ENCODE assay signal across 28 cellular contexts in genomic region chr7:121167971-121168370, GRCh38.
DNase-seq lines count a peak whose midpoint lies in the region; ATAC-seq, FAIRE-seq and TF ChIP-seq lines count a peak whose summit lies in the region.
"Had no signal": no experiment of that assay in that cellular context is flagged by ENCODE, and none has a peak within 500 bp of the region (broad histone marks: within the 10 kb centered on the region; RNA-seq: fewer than 3 reads in every experiment).

No MANE protein-coding gene starts in this region.

- H3K9me3 Mint-ChIP-seq in astrocyte (ENCODE audit: unreplicated experiment), result no peaks in the 10 kb centered on the region
- no peaks in the 10 kb centered on the region for H3K9me3 Mint-ChIP-seq in activated CD8-positive, alpha-beta memory T cell treated with anti-CD3 and anti-CD28 coated beads, Interleukin-2, amount 10 ng/mL, durations not matched to agents 7 days and 5 days (ENCODE audit: low read depth)
- H3K9me3 Mint-ChIP-seq: activated T-helper 2 cell treated with anti-CD3 and anti-CD28 coated beads, Interferon-gamma antibody, Interleukin-2, Interleukin-4, amounts not matched to agents 10 μg/mL and 5 μg/mL and 100 μg/mL, durations not matched to agents 14 hours and 24 hours and 36 hours; naive thymus-derived CD8-positive, alpha-beta T cell had no signal

- H3K4me3 Mint-ChIP-seq in astrocyte (ENCODE audit: unreplicated experiment), result no peak overlapping the region
- H3K4me3 Mint-ChIP-seq in activated CD8-positive, alpha-beta memory T cell treated with anti-CD3 and anti-CD28 coated beads, Interleukin-2, amount 10 ng/mL, durations not matched to agents 7 days and 5 days, result no peak overlapping the region
- H3K4me3 Mint-ChIP-seq: activated CD8-positive, alpha-beta T cell treated with anti-CD3 and anti-CD28 coated beads, Interleukin-2, amount 10 ng/mL, durations not matched to agents 7 days and 5 days; naive thymus-derived CD8-positive, alpha-beta T cell had no signal

- TF ChIP-seq CTCF in astrocyte (IDR thresholded peaks at IDR 0.05; ENCODE audit: insufficient read depth, low read depth, low read length) (no peak), fibroblast of the aortic adventitia (IDR thresholded peaks at IDR 0.05; ENCODE audit: insufficient read depth, low read length) (no peak)

- H3K27me3 ChIP-seq in astrocyte (ENCODE audit: insufficient read depth, low read length) (no peaks in the 10 kb centered on the region), H7 (ENCODE audit: control insufficient read depth, insufficient read depth, low read length) (no peaks in the 10 kb centered on the region)
- H3K27me3 ChIP-seq: breast epithelium, colonic mucosa, hepatocyte, tibial artery had no signal

- H3K79me2 ChIP-seq in astrocyte (ENCODE audit: insufficient read depth, low read length), result no peaks in the 10 kb centered on the region
- H3K79me2 ChIP-seq: hepatocyte had no signal

- no peak for FAIRE-seq in astrocyte (lab: Jason Lieb, UNC)
- FAIRE-seq: GM19239 had no signal

- H4K20me1 ChIP-seq in astrocyte (ENCODE audit: insufficient read depth, low read length), result no peaks in the 10 kb centered on the region

- H3K36me3 ChIP-seq in astrocyte (ENCODE audit: insufficient read depth, low read length), result no peaks in the 10 kb centered on the region
- no peaks in the 10 kb centered on the region for H3K36me3 ChIP-seq in H7 (replicated peaks; ENCODE audit: control insufficient read depth, insufficient read depth, low read length)
- H3K36me3 ChIP-seq: breast epithelium, colonic mucosa, tibial artery had no signal

- H3K4me2 ChIP-seq in astrocyte (ENCODE audit: low read length), result no peak overlapping the region
- H3K4me2 ChIP-seq: hepatocyte, KMS-11 had no signal

- ATAC-seq in activated CD8-positive, alpha-beta memory T cell treated with anti-CD3 and anti-CD28 coated beads, Interleukin-2, amount 10 ng/mL, durations not matched to agents 7 days and 5 days, result no peak
- ATAC-seq: activated CD8-positive, alpha-beta T cell treated with anti-CD3 and anti-CD28 coated beads, Interleukin-2, amount 10 ng/mL, durations not matched to agents 7 days and 5 days; left cardiac atrium; naive thymus-derived CD8-positive, alpha-beta T cell had no signal

- CTCF ChIA-PET in activated CD8-positive, alpha-beta memory T cell treated with anti-CD3 and anti-CD28 coated beads, Interleukin-2, amount 10 ng/mL, durations not matched to agents 7 days and 5 days (lab: Charles Lee), result no interaction called here

- H3K4me1 ChIP-seq in astrocyte (ENCODE audit: insufficient read depth, low read length), result no peaks in the 10 kb centered on the region
- H3K4me1 ChIP-seq: breast epithelium, colonic mucosa had no signal

- H3K9ac ChIP-seq in astrocyte (ENCODE audit: low read length), result no peak overlapping the region
- H3K9ac ChIP-seq: KMS-11 had no signal

- no peak overlapping the region for H3K27ac ChIP-seq in astrocyte (ENCODE audit: low read depth, low read length)
- H3K27ac ChIP-seq: breast epithelium, colonic mucosa, hepatocyte, KMS-11, tibial artery had no signal

- no peaks in the 10 kb centered on the region for H3K36me3 Mint-ChIP-seq in astrocyte (ENCODE audit: low read depth, unreplicated experiment)
- no peaks in the 10 kb centered on the region for H3K36me3 Mint-ChIP-seq in activated CD8-positive, alpha-beta memory T cell treated with anti-CD3 and anti-CD28 coated beads, Interleukin-2, amount 10 ng/mL, durations not matched to agents 7 days and 5 days
- H3K36me3 Mint-ChIP-seq: naive thymus-derived CD8-positive, alpha-beta T cell had no signal

- H3K4me3 ChIP-seq in astrocyte (ENCODE audit: insufficient read depth, low read depth, low read length), result no peak overlapping the region
- no peak overlapping the region for H3K4me3 ChIP-seq in fibroblast of the aortic adventitia (ENCODE audit: low read depth, low read length)
- H3K4me3 ChIP-seq in H7 (ENCODE audit: insufficient read depth, low read depth, low read length), result no peak overlapping the region
- H3K4me3 ChIP-seq: breast epithelium, colonic mucosa, hepatocyte, tibial artery had no signal

- no peaks in the 10 kb centered on the region for H3K9me3 ChIP-seq in astrocyte (ENCODE audit: insufficient read depth, low read depth, low read length)
- H3K9me3 ChIP-seq: breast epithelium, colonic mucosa, tibial artery had no signal

- H3K27me3 Mint-ChIP-seq in astrocyte (ENCODE audit: low read depth, unreplicated experiment), result no peaks in the 10 kb centered on the region
- H3K27me3 Mint-ChIP-seq in activated CD8-positive, alpha-beta memory T cell treated with anti-CD3 and anti-CD28 coated beads, Interleukin-2, amount 10 ng/mL, durations not matched to agents 7 days and 5 days, result peaks cover 1% of the 10 kb centered on the region

- H3K27ac Mint-ChIP-seq in astrocyte (ENCODE audit: unreplicated experiment), result no peak overlapping the region
- no peak overlapping the region for H3K27ac Mint-ChIP-seq in activated CD8-positive, alpha-beta memory T cell treated with anti-CD3 and anti-CD28 coated beads, Interleukin-2, amount 10 ng/mL, durations not matched to agents 7 days and 5 days
- H3K27ac Mint-ChIP-seq: activated CD8-positive, alpha-beta T cell treated with anti-CD3 and anti-CD28 coated beads, Interleukin-2, amount 10 ng/mL, durations not matched to agents 7 days and 5 days; activated T-helper 2 cell treated with anti-CD3 and anti-CD28 coated beads, Interferon-gamma antibody, Interleukin-2, Interleukin-4, amounts not matched to agents 10 μg/mL and 5 μg/mL and 100 μg/mL, durations not matched to agents 14 hours and 24 hours and 36 hours; naive thymus-derived CD8-positive, alpha-beta T cell had no signal

- DNase-seq in ELR (ENCODE audit: low read depth), result peak; percentile 20
- DNase-seq in astrocyte (ENCODE audit: low read depth), result peak; percentile 4
- DNase-seq in fibroblast of the aortic adventitia (ENCODE audit: low read depth), result peak; percentile 22
- no peak for DNase-seq in activated CD8-positive, alpha-beta memory T cell treated with anti-CD3 and anti-CD28 coated beads, Interleukin-2, amount 10 ng/mL, durations not matched to agents 7 days and 5 days
- DNase-seq in DMS 273 (lab: John Stamatoyannopoulos, UW; ENCODE audit: unreplicated experiment), result no peak
- no peak for DNase-seq in putamen (ENCODE audit: low spot score)
- no peak for DNase-seq in H7
- DNase-seq: activated CD8-positive, alpha-beta T cell treated with anti-CD3 and anti-CD28 coated beads, Interleukin-2, amount 10 ng/mL, durations not matched to agents 7 days and 5 days; activated naive CD4-positive, alpha-beta T cell treated with anti-CD3 and anti-CD28 coated beads, Interleukin-2, amount 50 U/mL, for 16 hours; amygdala; colonic mucosa; DND-41; effector CD4-positive, alpha-beta T cell; foreskin melanocyte; left cardiac atrium; naive thymus-derived CD8-positive, alpha-beta T cell; NCI-H2029; NCI-H526 treated with DMSO at 0.1 percent for 48 hours; nucleus accumbens; SHP77 treated with DMSO at 0.1 percent for 48 hours; stimulated activated CD4-positive, alpha-beta T cell treated with anti-CD3 and anti-CD28 coated beads, Interleukin-15, amount 100 ng/mL, for 24 hours; stimulated activated CD4-positive, alpha-beta T cell treated with anti-CD3 and anti-CD28 coated beads, Interleukin-4, amount 100 ng/mL, for 4 hours; tibial artery had no signal

- no peak overlapping the region for H2AFZ ChIP-seq in astrocyte (ENCODE audit: low read depth, low read length)
- H2AFZ ChIP-seq: hepatocyte had no signal

- H3K4me1 Mint-ChIP-seq in astrocyte (ENCODE audit: low read depth, unreplicated experiment), result no peaks in the 10 kb centered on the region
- no peaks in the 10 kb centered on the region for H3K4me1 Mint-ChIP-seq in activated CD8-positive, alpha-beta memory T cell treated with anti-CD3 and anti-CD28 coated beads, Interleukin-2, amount 10 ng/mL, durations not matched to agents 7 days and 5 days

Comparison
In these comparisons a context has a peak if more than half of its experiments do, and no peak if none do; other contexts are left out.
1. DNase-seq: peak in ELR (single experiment), astrocyte (single experiment) and fibroblast of the aortic adventitia (single experiment); none in activated CD8-positive, alpha-beta memory T cell treated with anti-CD3 and anti-CD28 coated beads, Interleukin-2, amount 10 ng/mL, durations not matched to agents 7 days and 5 days (single experiment), DMS 273 (single experiment), putamen (single experiment) and H7 (single experiment).